In the genomic region with DNA sequence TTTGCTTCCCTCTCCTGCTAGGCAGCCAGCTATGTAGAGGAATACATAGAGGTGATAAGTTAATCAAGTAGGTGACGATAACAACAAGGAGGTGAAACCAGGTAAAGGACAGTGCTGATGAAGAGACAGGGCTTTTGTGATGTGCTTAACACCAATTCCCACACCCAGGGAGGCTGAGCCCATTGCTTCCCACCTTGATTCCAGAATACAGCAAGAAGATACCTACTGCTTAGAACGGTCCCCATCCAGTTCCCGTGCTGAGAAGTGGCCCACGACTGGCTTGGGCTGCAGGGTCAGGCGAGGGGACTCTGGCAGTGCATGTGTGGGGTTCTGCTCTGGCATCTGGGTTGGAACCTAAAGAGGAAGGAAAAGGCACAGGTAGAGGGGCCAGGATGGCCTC, we compare ENCODE assay signal across 25 cellular contexts. TPM values are rescaled to one million over a fixed set of nuclear protein-coding genes. Genes with fewer than 3 reads are reported as not detected.
"Had no signal": no experiment of that assay in that cellular context is flagged by ENCODE, and none has a peak within 500 bp of the region (broad histone marks: within the 10 kb centered on the region; RNA-seq: fewer than 3 reads in every experiment).

No MANE protein-coding gene starts in this region.

- H3K9me3 Mint-ChIP-seq: activated CD4-positive, alpha-beta memory T cell treated with anti-CD3 and anti-CD28 coated beads, Interleukin-2, amount 10 ng/mL, durations not matched to agents 7 days and 5 days; activated naive CD4-positive, alpha-beta T cell treated with anti-CD3 and anti-CD28 coated beads, Interleukin-2, amount 10 ng/mL, durations not matched to agents 7 days and 5 days; memory B cell; naive B cell; stimulated activated memory B cell treated with anti-CD40 and anti-IgM and Interleukin-4, amounts not matched to agents 10 μg/mL and 1 μg/mL and 100 μg/mL, for 72 hours; T-helper 2 cell treated with Interferon-gamma antibody and Interleukin-4, amounts not matched to agents 5 μg/mL and 100 μg/mL, for 36 hours; WTC11 had no signal

- H3K27me3 Mint-ChIP-seq: activated CD4-positive, alpha-beta memory T cell treated with anti-CD3 and anti-CD28 coated beads, Interleukin-2, amount 10 ng/mL, durations not matched to agents 7 days and 5 days; activated CD8-positive, alpha-beta memory T cell treated with anti-CD3 and anti-CD28 coated beads, Interleukin-2, amount 10 ng/mL, durations not matched to agents 7 days and 5 days; activated naive CD4-positive, alpha-beta T cell treated with anti-CD3 and anti-CD28 coated beads, Interleukin-2, amount 10 ng/mL, durations not matched to agents 7 days and 5 days; memory B cell; naive B cell; stimulated activated memory B cell treated with anti-CD40 and anti-IgM and Interleukin-4, amounts not matched to agents 10 μg/mL and 1 μg/mL and 100 μg/mL, for 72 hours had no signal

- H3K27me3 ChIP-seq: cardiac muscle cell, foreskin keratinocyte, left lung, pancreas, upper lobe of left lung had no signal

- H3K27ac Mint-ChIP-seq: activated CD4-positive, alpha-beta memory T cell treated with anti-CD3 and anti-CD28 coated beads, Interleukin-2, amount 10 ng/mL, durations not matched to agents 7 days and 5 days; activated CD8-positive, alpha-beta memory T cell treated with anti-CD3 and anti-CD28 coated beads, Interleukin-2, amount 10 ng/mL, durations not matched to agents 7 days and 5 days; activated naive CD4-positive, alpha-beta T cell treated with anti-CD3 and anti-CD28 coated beads, Interleukin-2, amount 10 ng/mL, durations not matched to agents 7 days and 5 days; memory B cell; stimulated activated memory B cell treated with anti-CD40 and anti-IgM and Interleukin-4, amounts not matched to agents 10 μg/mL and 1 μg/mL and 100 μg/mL, for 72 hours; T-helper 2 cell treated with Interferon-gamma antibody and Interleukin-4, amounts not matched to agents 5 μg/mL and 100 μg/mL, for 36 hours; WTC11 had no signal

- H3K27ac ChIP-seq: cardiac muscle cell, epithelial cell of prostate, foreskin keratinocyte, left lung, pancreas, thoracic aorta, upper lobe of left lung had no signal

- H3K4me3 Mint-ChIP-seq: activated CD4-positive, alpha-beta memory T cell treated with anti-CD3 and anti-CD28 coated beads, Interleukin-2, amount 10 ng/mL, durations not matched to agents 7 days and 5 days; activated CD8-positive, alpha-beta memory T cell treated with anti-CD3 and anti-CD28 coated beads, Interleukin-2, amount 10 ng/mL, durations not matched to agents 7 days and 5 days; activated naive CD4-positive, alpha-beta T cell treated with anti-CD3 and anti-CD28 coated beads, Interleukin-2, amount 10 ng/mL, durations not matched to agents 7 days and 5 days; memory B cell; naive B cell; stimulated activated memory B cell treated with anti-CD40 and anti-IgM and Interleukin-4, amounts not matched to agents 10 μg/mL and 1 μg/mL and 100 μg/mL, for 72 hours; T-helper 2 cell treated with Interferon-gamma antibody and Interleukin-4, amounts not matched to agents 5 μg/mL and 100 μg/mL, for 36 hours; WTC11 had no signal

- DNase-seq: activated CD4-positive, alpha-beta memory T cell treated with anti-CD3 and anti-CD28 coated beads, Interleukin-2, amount 10 ng/mL, durations not matched to agents 7 days and 5 days; activated CD4-positive, alpha-beta T cell treated with anti-CD3 and anti-CD28 coated beads for 48 hours; activated CD8-positive, alpha-beta memory T cell treated with anti-CD3 and anti-CD28 coated beads, Interleukin-2, amount 10 ng/mL, durations not matched to agents 7 days and 5 days; activated naive CD4-positive, alpha-beta T cell treated with anti-CD3 and anti-CD28 coated beads, Interleukin-2, amount 10 ng/mL, durations not matched to agents 7 days and 5 days; foreskin keratinocyte; glutamatergic neuron; hypothalamus; mucosa of descending colon; naive B cell; stimulated activated CD4-positive, alpha-beta T cell treated with anti-CD3 and anti-CD28 coated beads, Interleukin-4, amount 100 ng/mL, for 4 hours; upper lobe of left lung had no signal

- H3K4me1 ChIP-seq: foreskin keratinocyte, left lung, pancreas, upper lobe of left lung had no signal

- FAIRE-seq: keratinocyte, pancreas, TTC549 had no signal

- H3K4me3 ChIP-seq: cardiac muscle cell, left lung, mucosa of descending colon, pancreas, thoracic aorta, upper lobe of left lung had no signal

- H3K36me3 ChIP-seq: pancreas, thoracic aorta, upper lobe of left lung had no signal

- H3K4me1 Mint-ChIP-seq: activated CD4-positive, alpha-beta memory T cell treated with anti-CD3 and anti-CD28 coated beads, Interleukin-2, amount 10 ng/mL, durations not matched to agents 7 days and 5 days; activated CD8-positive, alpha-beta memory T cell treated with anti-CD3 and anti-CD28 coated beads, Interleukin-2, amount 10 ng/mL, durations not matched to agents 7 days and 5 days; activated naive CD4-positive, alpha-beta T cell treated with anti-CD3 and anti-CD28 coated beads, Interleukin-2, amount 10 ng/mL, durations not matched to agents 7 days and 5 days; memory B cell; naive B cell; stimulated activated memory B cell treated with anti-CD40 and anti-IgM and Interleukin-4, amounts not matched to agents 10 μg/mL and 1 μg/mL and 100 μg/mL, for 72 hours; WTC11 had no signal

- ATAC-seq: activated CD8-positive, alpha-beta memory T cell treated with anti-CD3 and anti-CD28 coated beads, Interleukin-2, amount 10 ng/mL, durations not matched to agents 7 days and 5 days; foreskin keratinocyte; left lung; mucosa of descending colon; pancreas; sciatic nerve; stimulated activated memory B cell treated with anti-CD40 and anti-IgM and Interleukin-4, amounts not matched to agents 10 μg/mL and 1 μg/mL and 100 μg/mL, for 72 hours; WTC11 had no signal

- H3K9me3 ChIP-seq: left lung, mucosa of descending colon, pancreas, thoracic aorta, upper lobe of left lung had no signal

- H3K36me3 Mint-ChIP-seq: memory B cell; naive B cell; stimulated activated memory B cell treated with anti-CD40 and anti-IgM and Interleukin-4, amounts not matched to agents 10 μg/mL and 1 μg/mL and 100 μg/mL, for 72 hours had no signal

RNA-seq across cellular contexts. Expression of a gene that starts 16.1 kb away (rescaled TPM):
- total RNA-seq: activated CD4-positive, alpha-beta memory T cell treated with anti-CD3 and anti-CD28 coated beads, Interleukin-2, amount 10 ng/mL, durations not matched to agents 7 days and 5 days; activated CD8-positive, alpha-beta memory T cell treated with anti-CD3 and anti-CD28 coated beads, Interleukin-2, amount 10 ng/mL, durations not matched to agents 7 days and 5 days; dermis microvascular lymphatic vessel endothelial cell; SK-MEL-5; upper lobe of left lung had no signal
